32 cellular contexts compared by ENCODE assay signal in the genomic region with DNA sequence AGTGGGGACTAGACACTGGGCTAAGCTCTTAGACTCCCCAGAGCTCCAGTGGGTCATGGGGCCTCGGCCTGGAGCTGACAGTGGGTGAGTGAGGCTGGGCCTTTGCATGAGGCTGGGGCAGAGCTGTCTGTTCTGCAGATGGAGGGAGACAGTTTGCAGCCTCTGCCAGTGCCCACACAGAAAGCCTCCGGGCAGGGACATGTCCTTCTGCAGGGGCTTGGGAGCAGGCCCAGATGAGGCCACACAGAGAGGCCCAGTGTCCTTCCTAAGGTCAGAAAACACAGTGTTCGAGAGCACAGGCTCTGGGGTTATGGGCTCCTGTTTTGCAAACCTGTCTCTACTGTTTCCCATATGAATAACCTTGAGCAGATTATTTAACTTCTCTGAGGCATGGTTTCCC. TPM values are rescaled to one million over a fixed set of nuclear protein-coding genes. Genes with fewer than 3 reads are reported as not detected.
"Had no signal": no experiment of that assay in that cellular context is flagged by ENCODE, and none has a peak within 500 bp of the region (broad histone marks: within the 10 kb centered on the region; RNA-seq: fewer than 3 reads in every experiment).

No MANE protein-coding gene starts in this region.

- H3K27ac ChIP-seq: adrenal gland, body of pancreas, breast epithelium, SJSA1, WERI-Rb-1 had no signal

- H3K27me3 ChIP-seq: adrenal gland, body of pancreas, breast epithelium, MG63, SJSA1 had no signal

- DNase-seq: activated CD4-positive, alpha-beta T cell treated with anti-CD3 and anti-CD28 coated beads, Interleukin-2, amount 10 ng/mL, durations not matched to agents 7 days and 5 days; activated CD4-positive, alpha-beta T cell treated with anti-CD3 and anti-CD28 coated beads, Interleukin-2, amount 50 U/mL, for 48 hours; activated CD4-positive, CD25-positive, alpha-beta regulatory T cell; activated CD8-positive, alpha-beta T cell treated with anti-CD3 and anti-CD28 coated beads, Interleukin-2, amount 10 ng/mL, durations not matched to agents 7 days and 5 days; activated gamma-delta T cell treated with Interleukin-2 at 50 U/mL for 16 hours; activated naive CD4-positive, alpha-beta T cell treated with anti-CD3 and anti-CD28 coated beads for 36 hours; activated T-cell treated with anti-CD3 and anti-CD28 coated beads, Interleukin-2, amount 50 U/mL, for 24 hours; adrenal gland; body of pancreas; Kasumi-1; KG1; MG63; NCI-H1048; NCI-H1105 treated with DMSO at 0.1 percent for 48 hours; NCI-H1436; NCI-H1694 treated with DMSO at 0.1 percent for 48 hours; NCI-H2029; NCI-H345; NCI-H524 treated with DMSO at 0.1 percent for 48 hours; RPMI8226; SHP77 treated with DMSO at 0.1 percent for 48 hours; SW 1271; T-helper 1 cell; T-helper 2 cell; T-helper 9 cell; WERI-Rb-1 had no signal

- H3K36me3 ChIP-seq: adrenal gland, breast epithelium, MG63, SJSA1, WERI-Rb-1 had no signal

- H3K4me1 Mint-ChIP-seq: activated CD4-positive, alpha-beta T cell treated with anti-CD3 and anti-CD28 coated beads, Interleukin-2, amount 10 ng/mL, durations not matched to agents 7 days and 5 days had no signal

- ATAC-seq: activated CD8-positive, alpha-beta T cell treated with anti-CD3 and anti-CD28 coated beads, Interleukin-2, amount 10 ng/mL, durations not matched to agents 7 days and 5 days; activated naive CD4-positive, alpha-beta T cell treated with anti-CD3 and anti-CD28 coated beads, Interleukin-2, amount 50 U/mL, for 72 hours; body of pancreas; Panc1 had no signal

- H3K4me3 Mint-ChIP-seq: activated CD4-positive, alpha-beta T cell treated with anti-CD3 and anti-CD28 coated beads, Interleukin-2, amount 10 ng/mL, durations not matched to agents 7 days and 5 days; activated CD8-positive, alpha-beta T cell treated with anti-CD3 and anti-CD28 coated beads, Interleukin-2, amount 10 ng/mL, durations not matched to agents 7 days and 5 days; activated naive CD4-positive, alpha-beta T cell treated with anti-CD3 and anti-CD28 coated beads for 36 hours; activated T-cell treated with anti-CD3 and anti-CD28 coated beads, Interleukin-2, amount 50 U/mL, for 24 hours; activated T-helper 1 cell treated with anti-CD3 and anti-CD28 coated beads, Interleukin-12 subunit alpha, Interleukin-12 subunit beta, Interleukin-2, Interleukin-4 antibody, amounts not matched to agents 30 ng/mL and 10 ng/mL and 1 ng/mL, durations not matched to agents 14 hours and 24 hours and 36 hours had no signal

- H3K4me1 ChIP-seq: breast epithelium, SJSA1 had no signal

- H3K27me3 Mint-ChIP-seq: activated CD4-positive, alpha-beta T cell treated with anti-CD3 and anti-CD28 coated beads, Interleukin-2, amount 10 ng/mL, durations not matched to agents 7 days and 5 days; activated T-cell treated with anti-CD3 and anti-CD28 coated beads, Interleukin-2, amount 50 U/mL, for 24 hours had no signal

- H3K9me3 Mint-ChIP-seq: activated CD4-positive, alpha-beta T cell treated with anti-CD3 and anti-CD28 coated beads, Interleukin-2, amount 10 ng/mL, durations not matched to agents 7 days and 5 days; activated naive CD4-positive, alpha-beta T cell treated with anti-CD3 and anti-CD28 coated beads for 36 hours; activated naive CD4-positive, alpha-beta T cell treated with anti-CD3 and anti-CD28 coated beads, Interleukin-2, amount 50 U/mL, for 72 hours; activated T-cell treated with anti-CD3 and anti-CD28 coated beads, Interleukin-2, amount 50 U/mL, for 24 hours; activated T-helper 1 cell treated with anti-CD3 and anti-CD28 coated beads, Interleukin-12 subunit alpha, Interleukin-12 subunit beta, Interleukin-2, Interleukin-4 antibody, amounts not matched to agents 30 ng/mL and 10 ng/mL and 1 ng/mL, durations not matched to agents 14 hours and 24 hours and 36 hours had no signal

- H3K4me3 ChIP-seq: adrenal gland, body of pancreas, breast epithelium, MG63, SJSA1 had no signal

- H3K36me3 Mint-ChIP-seq: activated naive CD4-positive, alpha-beta T cell treated with anti-CD3 and anti-CD28 coated beads, Interleukin-2, amount 50 U/mL, for 72 hours had no signal

- H3K27ac Mint-ChIP-seq: activated CD4-positive, alpha-beta T cell treated with anti-CD3 and anti-CD28 coated beads, Interleukin-2, amount 10 ng/mL, durations not matched to agents 7 days and 5 days; activated CD8-positive, alpha-beta T cell treated with anti-CD3 and anti-CD28 coated beads, Interleukin-2, amount 10 ng/mL, durations not matched to agents 7 days and 5 days; activated naive CD4-positive, alpha-beta T cell treated with anti-CD3 and anti-CD28 coated beads for 36 hours; activated naive CD4-positive, alpha-beta T cell treated with anti-CD3 and anti-CD28 coated beads, Interleukin-2, amount 50 U/mL, for 72 hours; activated T-cell treated with anti-CD3 and anti-CD28 coated beads, Interleukin-2, amount 50 U/mL, for 24 hours; activated T-helper 1 cell treated with anti-CD3 and anti-CD28 coated beads, Interleukin-12 subunit alpha, Interleukin-12 subunit beta, Interleukin-2, Interleukin-4 antibody, amounts not matched to agents 30 ng/mL and 10 ng/mL and 1 ng/mL, durations not matched to agents 14 hours and 24 hours and 36 hours had no signal

RNA-seq across cellular contexts. Expression of gene HKDC1, which starts 33.0 kb away (rescaled TPM):
- total RNA-seq: cardiac septum had no signal
